In the genomic region with DNA sequence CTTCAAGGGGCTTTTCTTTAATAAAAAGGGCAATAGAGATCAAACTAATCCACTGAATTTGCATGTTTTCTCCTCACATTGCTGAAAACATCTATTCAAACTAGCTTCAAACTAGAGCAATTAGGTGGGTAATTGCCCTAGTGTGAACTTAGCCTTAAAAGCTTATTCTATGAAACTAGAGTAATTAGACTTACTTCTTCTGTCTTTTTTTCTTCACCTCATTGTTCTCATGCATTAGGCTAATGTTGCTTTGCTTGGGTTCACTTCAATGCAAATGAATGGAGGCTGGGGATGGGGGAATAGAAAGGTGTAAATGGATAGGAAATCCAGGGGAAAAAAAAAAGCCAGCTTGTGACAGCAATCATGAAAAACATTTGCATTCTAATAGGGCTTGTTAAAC, we compare ENCODE assay signal across 33 cellular contexts.
A peak's percentile ranks its signal among the peaks of the same experiment; 100 is the strongest.
DNase-seq lines count a peak whose midpoint lies in the region; TF ChIP-seq lines count a peak whose summit lies in the region.
"Had no signal": no experiment of that assay in that cellular context is flagged by ENCODE, and none has a peak within 500 bp of the region (broad histone marks: within the 10 kb centered on the region; RNA-seq: fewer than 3 reads in every experiment).

No MANE protein-coding gene starts in this region.

- H4K20me1 ChIP-seq in osteoblast (ENCODE audit: insufficient read depth, low read length) = no peaks in the 10 kb centered on the region

- TF ChIP-seq CTCF in endodermal cell (conservative IDR thresholded peaks at IDR 0.05) = no peak
- TF ChIP-seq CTCF in neural crest cell (conservative IDR thresholded peaks at IDR 0.05) = no peak
- no peak for TF ChIP-seq CTCF in osteoblast (IDR thresholded peaks at IDR 0.05; ENCODE audit: extremely low read depth, low read depth, low read length)
- no peak for TF ChIP-seq CTCF in GM13976 (IDR thresholded peaks at IDR 0.05; ENCODE audit: borderline replicate concordance, control extremely low read depth, extremely low read depth, insufficient read depth, missing control alignments)

- H3K4me1 Mint-ChIP-seq in endodermal cell (peaks cover 38% of the 10 kb centered on the region), neural crest cell (peaks cover 8% of the 10 kb centered on the region)
- H3K4me1 Mint-ChIP-seq: activated CD4-positive, alpha-beta memory T cell treated with anti-CD3 and anti-CD28 coated beads, Interleukin-2, amount 10 ng/mL, durations not matched to agents 7 days and 5 days; stimulated activated naive CD8-positive, alpha-beta T cell treated with anti-CD3 and anti-CD28 coated beads, Interleukin-15, amount 100 ng/mL, for 72 hours had no signal

- no peaks in the 10 kb centered on the region for H3K9me3 ChIP-seq in endodermal cell (ENCODE audit: control insufficient read depth, low read length)
- H3K9me3 ChIP-seq in osteoblast (ENCODE audit: low read depth, low read length) = peaks cover 2% of the 10 kb centered on the region
- H3K9me3 ChIP-seq: body of pancreas, right lobe of liver, thoracic aorta had no signal

- H3K27me3 Mint-ChIP-seq in endodermal cell (ENCODE audit: insufficient read depth) (no peaks in the 10 kb centered on the region), neural crest cell (ENCODE audit: low read depth) (no peaks in the 10 kb centered on the region)
- H3K27me3 Mint-ChIP-seq: activated CD4-positive, alpha-beta memory T cell treated with anti-CD3 and anti-CD28 coated beads, Interleukin-2, amount 10 ng/mL, durations not matched to agents 7 days and 5 days; dendritic cell treated with granulocyte-macrophage colony-stimulating factor and Interleukin-4, amounts not matched to agents 40 ng/mL and 50 ng/mL, for 4 days; stimulated activated naive CD8-positive, alpha-beta T cell treated with anti-CD3 and anti-CD28 coated beads, Interleukin-15, amount 100 ng/mL, for 72 hours had no signal

- H3K27ac Mint-ChIP-seq in endodermal cell (peak overlapping the region; percentile 78), neural crest cell (ENCODE audit: unreplicated experiment) (peak overlapping the region; percentile 28)
- H3K27ac Mint-ChIP-seq: activated CD4-positive, alpha-beta memory T cell treated with anti-CD3 and anti-CD28 coated beads, Interleukin-2, amount 10 ng/mL, durations not matched to agents 7 days and 5 days; activated naive CD4-positive, alpha-beta T cell treated with anti-CD3 and anti-CD28 coated beads for 36 hours; activated T-helper 1 cell treated with anti-CD3 and anti-CD28 coated beads, Interleukin-12 subunit alpha, Interleukin-12 subunit beta, Interleukin-2, Interleukin-4 antibody, amounts not matched to agents 30 ng/mL and 10 ng/mL and 1 ng/mL, durations not matched to agents 14 hours and 24 hours and 36 hours; dendritic cell treated with granulocyte-macrophage colony-stimulating factor and Interleukin-4, amounts not matched to agents 40 ng/mL and 50 ng/mL, for 4 days; progenitor cell of endocrine pancreas; stimulated activated naive CD8-positive, alpha-beta T cell treated with anti-CD3 and anti-CD28 coated beads, Interleukin-15, amount 100 ng/mL, for 72 hours had no signal

- DNase-seq in NCI-H1436 (lab: John Stamatoyannopoulos, UW) (peak; percentile 50), NCI-H1436 treated with DMSO at 0.1 percent for 48 hours (lab: John Stamatoyannopoulos, UW) (no peak), NCI-H128 (lab: John Stamatoyannopoulos, UW; ENCODE audit: unreplicated experiment) (peak; percentile 32), endodermal cell (no peak), neural crest cell (ENCODE audit: low read depth, low spot score) (no peak), osteoblast (ENCODE audit: insufficient read length, low spot score, missing footprints) (no peak), GM13976 (ENCODE audit: low spot score) (no peak), GM03348 (ENCODE audit: low spot score) (no peak)
- DNase-seq: 8988T; activated CD4-positive, alpha-beta memory T cell treated with anti-CD3 and anti-CD28 coated beads, Interleukin-2, amount 10 ng/mL, durations not matched to agents 7 days and 5 days; activated CD4-positive, alpha-beta T cell treated with anti-CD3 and anti-CD28 coated beads for 1 hour; activated CD8-positive, alpha-beta memory T cell treated with anti-CD3 and anti-CD28 coated beads, Interleukin-2, amount 50 U/mL, for 4 hours; activated naive CD4-positive, alpha-beta T cell treated with anti-CD3 and anti-CD28 coated beads for 36 hours; body of pancreas; C1 segment of cervical spinal cord; COR-L47; foreskin fibroblast; GOT3; heart right ventricle; KG1; mesenchymal stem cell; NCI-H187 treated with DMSO at 0.1 percent for 48 hours; NCI-H226; NCI-H82; right lobe of liver; SHP77 treated with DMSO at 0.1 percent for 48 hours; spleen; stimulated activated CD4-positive, alpha-beta T cell treated with anti-CD3 and anti-CD28 coated beads, Interleukin-2, amount 100 ng/mL, for 48 hours; stimulated activated naive CD8-positive, alpha-beta T cell treated with anti-CD3 and anti-CD28 coated beads, Interleukin-15, amount 100 ng/mL, for 72 hours had no signal

- no peak overlapping the region for H2AFZ ChIP-seq in osteoblast (ENCODE audit: low read length)

- H3K36me3 Mint-ChIP-seq in endodermal cell (ENCODE audit: low read depth) = peaks cover 6% of the 10 kb centered on the region
- no peaks in the 10 kb centered on the region for H3K36me3 Mint-ChIP-seq in neural crest cell (ENCODE audit: low read depth)

- in situ Hi-C loops in GM13976 (cut with MboI; ENCODE audit: low sequenced_read_pairs, unreplicated experiment) = no loop called here

- H3K4me3 ChIP-seq in endodermal cell (ENCODE audit: low read length) (peak overlapping the region; percentile 7), osteoblast (ENCODE audit: insufficient read depth, low read length) (no peak overlapping the region)
- H3K4me3 ChIP-seq: body of pancreas, heart right ventricle, right lobe of liver, spleen, thoracic aorta had no signal

- H3K27ac ChIP-seq in endodermal cell (ENCODE audit: low read depth, low read length) (no peak overlapping the region), osteoblast (ENCODE audit: low read depth, low read length) (no peak overlapping the region)
- H3K27ac ChIP-seq: body of pancreas, heart right ventricle, right lobe of liver, spleen, thoracic aorta had no signal

- no peaks in the 10 kb centered on the region for H3K4me1 ChIP-seq in endodermal cell (ENCODE audit: control insufficient read depth, insufficient read depth, low read length)
- no peaks in the 10 kb centered on the region for H3K4me1 ChIP-seq in osteoblast (ENCODE audit: insufficient read depth, low read length)
- H3K4me1 ChIP-seq: body of pancreas, heart right ventricle, right lobe of liver, spleen had no signal

- H3K4me2 ChIP-seq in osteoblast (ENCODE audit: insufficient read depth, low read length) = no peak overlapping the region

- H3K36me3 ChIP-seq in endodermal cell (ENCODE audit: control insufficient read depth, insufficient read depth, low read length) (no peaks in the 10 kb centered on the region), osteoblast (ENCODE audit: insufficient read depth, low read length) (no peaks in the 10 kb centered on the region)
- H3K36me3 ChIP-seq: heart right ventricle, right lobe of liver, spleen, thoracic aorta had no signal

- no peaks in the 10 kb centered on the region for H3K27me3 ChIP-seq in endodermal cell (ENCODE audit: control insufficient read depth, insufficient read depth, low read length, poor library complexity, severe bottlenecking)
- no peaks in the 10 kb centered on the region for H3K27me3 ChIP-seq in osteoblast (ENCODE audit: insufficient read depth, low read length)
- H3K27me3 ChIP-seq: body of pancreas, heart right ventricle, right lobe of liver, spleen had no signal

- no peaks in the 10 kb centered on the region for H3K79me2 ChIP-seq in osteoblast (ENCODE audit: insufficient read depth, low read length)

- no peak overlapping the region for H3K9ac ChIP-seq in endodermal cell (ENCODE audit: extremely low read depth, low read length, poor library complexity, severe bottlenecking)

- H3K9me3 Mint-ChIP-seq in endodermal cell (peaks cover 12% of the 10 kb centered on the region), neural crest cell (no peaks in the 10 kb centered on the region)

- H3K4me3 Mint-ChIP-seq in endodermal cell (peak overlapping the region; percentile 14), neural crest cell (no peak overlapping the region)
- H3K4me3 Mint-ChIP-seq: activated CD4-positive, alpha-beta memory T cell treated with anti-CD3 and anti-CD28 coated beads, Interleukin-2, amount 10 ng/mL, durations not matched to agents 7 days and 5 days; activated naive CD4-positive, alpha-beta T cell treated with anti-CD3 and anti-CD28 coated beads for 36 hours; activated T-helper 1 cell treated with anti-CD3 and anti-CD28 coated beads, Interleukin-12 subunit alpha, Interleukin-12 subunit beta, Interleukin-2, Interleukin-4 antibody, amounts not matched to agents 30 ng/mL and 10 ng/mL and 1 ng/mL, durations not matched to agents 14 hours and 24 hours and 36 hours; dendritic cell treated with granulocyte-macrophage colony-stimulating factor and Interleukin-4, amounts not matched to agents 40 ng/mL and 50 ng/mL, for 4 days; stimulated activated naive CD8-positive, alpha-beta T cell treated with anti-CD3 and anti-CD28 coated beads, Interleukin-15, amount 100 ng/mL, for 72 hours had no signal

Comparison
In these comparisons a context has a peak if more than half of its experiments do, and no peak if none do; other contexts are left out.
1. DNase-seq: peak in NCI-H1436 (single experiment) and NCI-H128 (single experiment); none in NCI-H1436 treated with DMSO at 0.1 percent for 48 hours (single experiment), endodermal cell (single experiment), neural crest cell (single experiment), osteoblast (single experiment), GM13976 (single experiment) and GM03348 (single experiment).